Comparison of ENCODE assay signal across 10 cellular contexts in genomic region chr1:228445524-228445866, GRCh38. TPM values are rescaled to one million over a fixed set of nuclear protein-coding genes. Genes with fewer than 3 reads are reported as not detected.
A peak's percentile ranks its signal among the peaks of the same experiment; 100 is the strongest.
DNase-seq lines count a peak whose midpoint lies in the region; ATAC-seq and FAIRE-seq lines count a peak whose summit lies in the region.
"Had no signal": no experiment of that assay in that cellular context is flagged by ENCODE, and none has a peak within 500 bp of the region (broad histone marks: within the 10 kb centered on the region; RNA-seq: fewer than 3 reads in every experiment).

No MANE protein-coding gene starts in this region.

- peaks cover 81% of the 10 kb centered on the region for H3K27me3 ChIP-seq in iPS-20b (ENCODE audit: insufficient read depth, low read length)
- H3K27me3 ChIP-seq in stomach smooth muscle (ENCODE audit: control insufficient read depth in 1 of 2, insufficient read depth in 2 of 2, low read length in 2 of 2) = peaks cover 32 to 35% of the 10 kb centered on the region in 2 donors

- peak overlapping the region; percentile 66 for H3K4me3 Mint-ChIP-seq in activated CD4-positive, alpha-beta T cell treated with anti-CD3 and anti-CD28 coated beads, Interleukin-2, amount 10 ng/mL, durations not matched to agents 7 days and 5 days
- H3K4me3 Mint-ChIP-seq in activated naive CD8-positive, alpha-beta T cell treated with anti-CD3 and anti-CD28 coated beads, Interleukin-2, amount 50 U/mL, for 24 hours = peak overlapping the region; percentile 73

- peak overlapping the region; percentile 19 for H3K27ac Mint-ChIP-seq in activated CD4-positive, alpha-beta T cell treated with anti-CD3 and anti-CD28 coated beads, Interleukin-2, amount 10 ng/mL, durations not matched to agents 7 days and 5 days
- H3K27ac Mint-ChIP-seq in activated naive CD8-positive, alpha-beta T cell treated with anti-CD3 and anti-CD28 coated beads, Interleukin-2, amount 50 U/mL, for 24 hours = no peak overlapping the region

- peaks cover 66% of the 10 kb centered on the region for H3K27me3 Mint-ChIP-seq in activated CD4-positive, alpha-beta T cell treated with anti-CD3 and anti-CD28 coated beads, Interleukin-2, amount 10 ng/mL, durations not matched to agents 7 days and 5 days
- H3K27me3 Mint-ChIP-seq in activated naive CD8-positive, alpha-beta T cell treated with anti-CD3 and anti-CD28 coated beads, Interleukin-2, amount 50 U/mL, for 24 hours = peaks cover 51% of the 10 kb centered on the region

- H3K9me3 ChIP-seq in iPS-20b (ENCODE audit: insufficient read depth, low read depth, low read length) (no peaks in the 10 kb centered on the region), stomach smooth muscle (ENCODE audit: control insufficient read depth in 2 of 2, low read length in 2 of 2) (peaks cover 0 to 3% of the 10 kb centered on the region in 2 donors)

- CTCF ChIA-PET in activated CD4-positive, alpha-beta T cell treated with anti-CD3 and anti-CD28 coated beads, Interleukin-2, amount 10 ng/mL, durations not matched to agents 7 days and 5 days (lab: Charles Lee) = interaction anchor here (0.8 to 1.1 kb wide), 2 partner anchors 11 to 20 kb away, joined by 3 read pairs; a partner anchor contains a TSS

- H3K9me3 Mint-ChIP-seq in activated CD4-positive, alpha-beta T cell treated with anti-CD3 and anti-CD28 coated beads, Interleukin-2, amount 10 ng/mL, durations not matched to agents 7 days and 5 days = no peaks in the 10 kb centered on the region
- H3K9me3 Mint-ChIP-seq in activated naive CD8-positive, alpha-beta T cell treated with anti-CD3 and anti-CD28 coated beads, Interleukin-2, amount 50 U/mL, for 24 hours = no peaks in the 10 kb centered on the region

- FAIRE-seq in frontal cortex (lab: Jason Lieb, UNC) = no peak
- FAIRE-seq: RCC 7860 had no signal

- H3K9ac ChIP-seq in iPS-20b (ENCODE audit: low read depth, low read length) (peak overlapping the region; percentile 31; the same call in 1 of the 2 replicates), stomach smooth muscle (ENCODE audit: low read length in 2 of 2) (no peak overlapping the region)

- DNase-seq in activated CD4-positive, alpha-beta T cell treated with anti-CD3 and anti-CD28 coated beads, Interleukin-2, amount 10 ng/mL, durations not matched to agents 7 days and 5 days = no peak
- DNase-seq in activated CD4-positive, alpha-beta T cell treated with anti-CD3 and anti-CD28 coated beads, Interleukin-2, amount 50 U/mL, for 4 hours = no peak
- DNase-seq in activated naive CD8-positive, alpha-beta T cell treated with anti-CD3 and anti-CD28 coated beads, Interleukin-2, amount 50 U/mL, for 24 hours = no peak
- DNase-seq in SW 1271 (lab: John Stamatoyannopoulos, UW) (no peak), frontal cortex (ENCODE audit: low spot score in 2 of 2) (no peak), NCI-H2107 (lab: John Stamatoyannopoulos, UW) (no peak)

- H3K4me1 ChIP-seq in iPS-20b (ENCODE audit: insufficient read depth, low read length) (no peaks in the 10 kb centered on the region), stomach smooth muscle (ENCODE audit: control insufficient read depth, insufficient read depth, low read length) (peaks cover 12% of the 10 kb centered on the region)

- ATAC-seq in activated naive CD8-positive, alpha-beta T cell treated with anti-CD3 and anti-CD28 coated beads, Interleukin-2, amount 50 U/mL, for 24 hours = no peak

- H3K36me3 ChIP-seq in iPS-20b (ENCODE audit: insufficient read depth, low read depth, low read length) = no peaks in the 10 kb centered on the region
- H3K36me3 ChIP-seq in stomach smooth muscle (ENCODE audit: control insufficient read depth in 2 of 2, insufficient read depth in 2 of 2, low read length in 2 of 2) = no peaks in the 10 kb centered on the region

- no peaks in the 10 kb centered on the region for H3K36me3 Mint-ChIP-seq in activated CD4-positive, alpha-beta T cell treated with anti-CD3 and anti-CD28 coated beads, Interleukin-2, amount 10 ng/mL, durations not matched to agents 7 days and 5 days (ENCODE audit: low read depth)
- no peaks in the 10 kb centered on the region for H3K36me3 Mint-ChIP-seq in activated naive CD8-positive, alpha-beta T cell treated with anti-CD3 and anti-CD28 coated beads, Interleukin-2, amount 50 U/mL, for 24 hours (ENCODE audit: low read depth)

- POLR2A ChIA-PET in activated CD4-positive, alpha-beta T cell treated with anti-CD3 and anti-CD28 coated beads, Interleukin-2, amount 10 ng/mL, durations not matched to agents 7 days and 5 days (lab: Charles Lee) = no interaction called here

- H3K27ac ChIP-seq in iPS-20b (ENCODE audit: low read length) (no peak overlapping the region), stomach smooth muscle (ENCODE audit: low read length) (no peak overlapping the region)

- peak overlapping the region; percentile 69 for H3K4me3 ChIP-seq in iPS-20b (ENCODE audit: low read length)
- H3K4me3 ChIP-seq in stomach smooth muscle (ENCODE audit: low read length in 2 of 2) = peak overlapping the region; percentile 55 to 69

- H3K4me1 Mint-ChIP-seq in activated CD4-positive, alpha-beta T cell treated with anti-CD3 and anti-CD28 coated beads, Interleukin-2, amount 10 ng/mL, durations not matched to agents 7 days and 5 days = peaks cover 23% of the 10 kb centered on the region
- peaks cover 13% of the 10 kb centered on the region for H3K4me1 Mint-ChIP-seq in activated naive CD8-positive, alpha-beta T cell treated with anti-CD3 and anti-CD28 coated beads, Interleukin-2, amount 50 U/mL, for 24 hours

RNA-seq across cellular contexts. Expression of gene TRIM17, which starts 28.8 kb away (rescaled TPM):
- total RNA-seq in activated CD4-positive, alpha-beta T cell treated with anti-CD3 and anti-CD28 coated beads, Interleukin-2, amount 10 ng/mL, durations not matched to agents 7 days and 5 days = under 1 TPM; 0.73 to 0.99 TPM
- total RNA-seq in frontal cortex = 1.6 TPM
- total RNA-seq: lung microvascular endothelial cell had no signal

RNA-seq across cellular contexts. Expression of gene TRIM11, which starts 38.9 kb away (rescaled TPM):
- total RNA-seq in activated CD4-positive, alpha-beta T cell treated with anti-CD3 and anti-CD28 coated beads, Interleukin-2, amount 10 ng/mL, durations not matched to agents 7 days and 5 days = 10 to 100 TPM; 54.4 to 62.4 TPM
- 14.3 TPM for total RNA-seq in frontal cortex

RNA-seq across cellular contexts. Expression of gene RNF187, which starts 41.7 kb away (rescaled TPM):
- 100 to 1,000 TPM; 110 to 132 TPM for total RNA-seq in activated CD4-positive, alpha-beta T cell treated with anti-CD3 and anti-CD28 coated beads, Interleukin-2, amount 10 ng/mL, durations not matched to agents 7 days and 5 days
- 72.2 TPM for total RNA-seq in frontal cortex
